ENCODE assay signal across 13 cellular contexts in the genomic region with DNA sequence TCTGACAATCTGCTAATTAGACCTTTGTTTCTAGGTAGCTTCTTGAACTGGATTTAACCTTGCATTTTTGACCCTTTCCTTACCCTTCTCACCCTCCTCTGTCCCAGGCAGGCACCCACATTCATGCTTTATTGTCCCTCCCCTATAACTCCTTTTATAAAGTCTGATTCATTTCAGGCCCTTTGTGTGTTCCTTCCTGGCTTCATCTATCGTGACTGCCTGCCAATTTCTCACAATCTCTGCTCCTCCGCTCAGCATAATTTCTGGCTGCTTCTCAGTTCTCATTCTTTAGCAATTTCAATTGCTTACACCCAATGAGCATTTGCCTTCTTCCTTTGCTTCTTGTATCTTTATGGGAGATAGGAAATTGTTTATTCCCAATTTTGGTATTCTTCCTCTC.
DNase-seq lines count a peak whose midpoint lies in the region; ATAC-seq and TF ChIP-seq lines count a peak whose summit lies in the region.
"Had no signal": no experiment of that assay in that cellular context is flagged by ENCODE, and none has a peak within 500 bp of the region (broad histone marks: within the 10 kb centered on the region; RNA-seq: fewer than 3 reads in every experiment).

No MANE protein-coding gene starts in this region.

- H3K4me3 ChIP-seq in astrocyte of the spinal cord (ENCODE audit: low read depth, low read length) (no peak overlapping the region), fibroblast of the aortic adventitia (ENCODE audit: low read depth, low read length) (no peak overlapping the region)
- H3K4me3 ChIP-seq: hepatocyte had no signal

- peaks cover under 1% of the 10 kb centered on the region for H3K9me3 Mint-ChIP-seq in neural crest cell
- H3K9me3 Mint-ChIP-seq: IgD-negative memory B cell had no signal

- H3K36me3 Mint-ChIP-seq in neural crest cell (ENCODE audit: low read depth), result no peaks in the 10 kb centered on the region
- H3K36me3 Mint-ChIP-seq: IgD-negative memory B cell had no signal

- no peak for TF ChIP-seq CTCF in astrocyte of the spinal cord (IDR thresholded peaks at IDR 0.05; ENCODE audit: low read depth, low read length)
- no peak for TF ChIP-seq CTCF in fibroblast of the aortic adventitia (IDR thresholded peaks at IDR 0.05; ENCODE audit: insufficient read depth, low read length)
- no peak for TF ChIP-seq CTCF in neural crest cell (conservative IDR thresholded peaks at IDR 0.05)

- H3K4me3 Mint-ChIP-seq in neural crest cell, result no peak overlapping the region
- H3K4me3 Mint-ChIP-seq: IgD-negative memory B cell had no signal

- in situ Hi-C loops in astrocyte of the spinal cord (cut with HindIII; ENCODE audit: low sequenced_read_pairs), result no loop called here

- no peaks in the 10 kb centered on the region for H3K27me3 Mint-ChIP-seq in neural crest cell (ENCODE audit: low read depth)
- H3K27me3 Mint-ChIP-seq: IgD-negative memory B cell had no signal

- DNase-seq in AG20443 (ENCODE audit: low spot score) (peak; percentile 17), astrocyte of the spinal cord (ENCODE audit: low read depth, low spot score) (peak; percentile 64), fibroblast of the aortic adventitia (ENCODE audit: low read depth) (peak; percentile 80), neural crest cell (ENCODE audit: low read depth, low spot score) (no peak), NCI-H748 (lab: John Stamatoyannopoulos, UW; ENCODE audit: unreplicated experiment) (no peak)
- no peak for DNase-seq in activated CD4-positive, alpha-beta T cell treated with anti-CD3 and anti-CD28 coated beads for 4 hours
- DNase-seq: activated naive CD4-positive, alpha-beta T cell treated with anti-CD3 and anti-CD28 coated beads, Interleukin-2, amount 50 U/mL, for 16 hours; SHP77 treated with DMSO at 0.1 percent for 48 hours; stimulated activated CD4-positive, alpha-beta T cell treated with anti-CD3 and anti-CD28 coated beads, Interleukin-2, amount 100 ng/mL, for 24 hours had no signal

- peak overlapping the region; percentile 60 for H3K27ac Mint-ChIP-seq in neural crest cell (ENCODE audit: unreplicated experiment)
- H3K27ac Mint-ChIP-seq: IgD-negative memory B cell had no signal

- H3K4me1 Mint-ChIP-seq in neural crest cell, result peaks cover 17% of the 10 kb centered on the region
- H3K4me1 Mint-ChIP-seq: IgD-negative memory B cell had no signal

- ATAC-seq in HG02798 (IDR thresholded peaks at IDR 0.05; ENCODE audit: poor library complexity, unreplicated experiment), result no peak
- ATAC-seq in HG02981 (IDR thresholded peaks at IDR 0.05; ENCODE audit: unreplicated experiment), result no peak

Comparison
In these comparisons a context has a peak if more than half of its experiments do, and no peak if none do; other contexts are left out.
1. DNase-seq: peak in AG20443 (single experiment), astrocyte of the spinal cord (single experiment) and fibroblast of the aortic adventitia (single experiment); none in neural crest cell (single experiment), activated CD4-positive, alpha-beta T cell treated with anti-CD3 and anti-CD28 coated beads for 4 hours (0 of 2) and NCI-H748 (single experiment).